In the genomic region with DNA sequence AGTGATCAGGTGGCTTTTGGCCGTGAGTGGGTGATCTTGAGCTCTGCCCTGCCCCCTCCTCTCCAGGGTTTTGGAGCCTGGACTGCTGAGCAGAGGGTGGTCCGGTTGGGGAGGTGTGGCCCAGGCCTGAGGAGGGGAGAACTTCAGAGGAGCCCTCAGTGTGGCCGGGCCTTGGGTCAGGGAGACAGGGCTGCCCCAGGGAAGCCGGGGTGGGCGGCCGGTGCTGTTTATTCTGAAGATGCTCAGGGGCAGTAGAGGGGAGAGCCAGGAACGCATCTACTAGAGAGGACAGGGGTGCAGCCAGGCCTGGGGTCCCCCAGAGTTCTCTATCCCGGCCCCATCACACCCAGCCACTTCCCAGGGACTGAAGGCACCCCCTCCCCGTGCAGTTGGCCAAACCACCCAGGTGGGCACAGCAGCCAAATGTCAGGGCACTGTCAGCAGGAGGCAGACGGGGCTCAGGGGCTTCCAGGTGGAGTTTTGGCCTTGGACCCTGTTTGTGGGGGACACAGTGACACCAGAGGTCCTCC, we compare ENCODE assay signal across 8 cellular contexts. TPM values are rescaled to one million over a fixed set of nuclear protein-coding genes. Genes with fewer than 3 reads are reported as not detected.
DNase-seq lines count a peak whose midpoint lies in the region; ATAC-seq lines count a peak whose summit lies in the region.

No MANE protein-coding gene starts in this region.

- H3K4me1 ChIP-seq in CD4-positive, alpha-beta memory T cell (ENCODE audit: insufficient read depth, low read length): peaks cover 7% of the 10 kb centered on the region
- peaks cover 9% of the 10 kb centered on the region for H3K4me1 ChIP-seq in adipocyte (ENCODE audit: control insufficient read depth, insufficient read depth, low read length)
- H3K4me1 ChIP-seq in naive thymus-derived CD4-positive, alpha-beta T cell (ENCODE audit: control insufficient read depth in 2 of 2, insufficient read depth in 2 of 2, low read length in 2 of 2): peaks cover 0 to 11% of the 10 kb centered on the region in 2 donors

- H3K9ac ChIP-seq in adipocyte (ENCODE audit: low read length): peak overlapping the region; percentile 64

- intact Hi-C loops in CD4-positive, alpha-beta memory T cell (cut with micrococcal nuclease): loop anchor here (1.0 kb wide), 1 partner anchor 104 kb away; no protein-coding TSS in a partner anchor
- intact Hi-C loops in naive thymus-derived CD4-positive, alpha-beta T cell (cut with micrococcal nuclease): loop anchor here (2.0 to 5.0 kb wide), 3 partner anchors 43 to 302 kb away; a partner anchor contains a TSS

- H3K9me3 Mint-ChIP-seq in CD4-positive, alpha-beta memory T cell: no peaks in the 10 kb centered on the region
- no peaks in the 10 kb centered on the region for H3K9me3 Mint-ChIP-seq in naive thymus-derived CD4-positive, alpha-beta T cell

- H3K4me3 ChIP-seq in CD4-positive, alpha-beta memory T cell (ENCODE audit: low read length in 2 of 2): no peak overlapping the region
- peak overlapping the region; percentile 47 for H3K4me3 ChIP-seq in Jurkat, Clone E6-1 (ENCODE audit: low read length)
- peak overlapping the region; percentile 70 for H3K4me3 ChIP-seq in adipocyte (ENCODE audit: low read length)
- no peak overlapping the region for H3K4me3 ChIP-seq in naive thymus-derived CD4-positive, alpha-beta T cell (ENCODE audit: low read length)

- H3K4me1 Mint-ChIP-seq in CD4-positive, alpha-beta memory T cell: peaks cover 4 to 15% (median 8%) of the 10 kb centered on the region in 4 donors
- H3K4me1 Mint-ChIP-seq in naive thymus-derived CD4-positive, alpha-beta T cell: peaks cover 0 to 13% (median 6%) of the 10 kb centered on the region in 7 donors

- DNase-seq in CD4-positive, alpha-beta memory T cell: no peak
- DNase-seq in Jurkat, Clone E6-1 (ENCODE audit: low read depth, low spot score): no peak
- DNase-seq in adipocyte (ENCODE audit: low read depth): no peak
- DNase-seq in naive thymus-derived CD4-positive, alpha-beta T cell: no peak
- no peak for DNase-seq in AML-193 (lab: John Stamatoyannopoulos, UW)
- no peak for DNase-seq in pons (ENCODE audit: low spot score)

- peaks cover 13% of the 10 kb centered on the region for H3K27me3 ChIP-seq in CD4-positive, alpha-beta memory T cell (ENCODE audit: insufficient read depth, low read length)
- H3K27me3 ChIP-seq in adipocyte (replicated peaks; ENCODE audit: control insufficient read depth, insufficient read depth, low read length): no peaks in the 10 kb centered on the region
- no peaks in the 10 kb centered on the region for H3K27me3 ChIP-seq in naive thymus-derived CD4-positive, alpha-beta T cell (ENCODE audit: control insufficient read depth in 2 of 2, insufficient read depth in 2 of 2, low read length in 2 of 2)

- no peak for ATAC-seq in naive thymus-derived CD4-positive, alpha-beta T cell
- ATAC-seq in GM19351 (IDR thresholded peaks at IDR 0.05; ENCODE audit: unreplicated experiment) (no peak), GM21390 (IDR thresholded peaks at IDR 0.05; ENCODE audit: unreplicated experiment) (no peak)

- H3K36me3 ChIP-seq in CD4-positive, alpha-beta memory T cell (ENCODE audit: insufficient read depth, low read length): no peaks in the 10 kb centered on the region
- H3K36me3 ChIP-seq in adipocyte (ENCODE audit: control insufficient read depth, insufficient read depth, low read length, severe bottlenecking): no peaks in the 10 kb centered on the region
- no peaks in the 10 kb centered on the region for H3K36me3 ChIP-seq in naive thymus-derived CD4-positive, alpha-beta T cell (ENCODE audit: control insufficient read depth in 2 of 3, insufficient read depth in 3 of 3, low read length in 3 of 3)

- peaks cover 11 to 12% of the 10 kb centered on the region in 2 donors for H3K27me3 Mint-ChIP-seq in CD4-positive, alpha-beta memory T cell
- peaks cover 9 to 31% (median 20%) of the 10 kb centered on the region in 5 donors for H3K27me3 Mint-ChIP-seq in naive thymus-derived CD4-positive, alpha-beta T cell

- no peak overlapping the region for H3K27ac ChIP-seq in CD4-positive, alpha-beta memory T cell (ENCODE audit: low read depth, low read length)
- H3K27ac ChIP-seq in naive thymus-derived CD4-positive, alpha-beta T cell (ENCODE audit: low read depth, low read length): no peak overlapping the region

- H3K27ac Mint-ChIP-seq in CD4-positive, alpha-beta memory T cell: no peak overlapping the region
- no peak overlapping the region for H3K27ac Mint-ChIP-seq in naive thymus-derived CD4-positive, alpha-beta T cell

- CTCF ChIA-PET in CD4-positive, alpha-beta memory T cell (lab: Charles Lee; ENCODE audit: partially characterized antibody): no interaction called here
- CTCF ChIA-PET in naive thymus-derived CD4-positive, alpha-beta T cell (lab: Charles Lee): interaction anchor here (1.7 kb wide), 1 partner anchor 301 kb away, joined by 3 read pairs; no protein-coding TSS in a partner anchor

- H3K4me3 Mint-ChIP-seq in CD4-positive, alpha-beta memory T cell: peak overlapping the region in 7 of 8 donors; percentile 29 to 80 (median 70)
- peak overlapping the region; percentile 54 to 79 (median 72) for H3K4me3 Mint-ChIP-seq in naive thymus-derived CD4-positive, alpha-beta T cell

- POLR2A ChIA-PET in CD4-positive, alpha-beta memory T cell (lab: Charles Lee; ENCODE audit: partially characterized antibody): no interaction called here
- POLR2A ChIA-PET in naive thymus-derived CD4-positive, alpha-beta T cell (lab: Charles Lee): no interaction called here

- no peaks in the 10 kb centered on the region for H3K9me3 ChIP-seq in CD4-positive, alpha-beta memory T cell (ENCODE audit: control insufficient read depth in 1 of 2, low read length in 2 of 2)
- no peaks in the 10 kb centered on the region for H3K9me3 ChIP-seq in adipocyte (ENCODE audit: control insufficient read depth, low read length)
- H3K9me3 ChIP-seq in naive thymus-derived CD4-positive, alpha-beta T cell (ENCODE audit: control insufficient read depth in 2 of 3, low read length in 3 of 3): no peaks in the 10 kb centered on the region

- no peaks in the 10 kb centered on the region for H3K36me3 Mint-ChIP-seq in CD4-positive, alpha-beta memory T cell
- H3K36me3 Mint-ChIP-seq in naive thymus-derived CD4-positive, alpha-beta T cell: peaks cover 0 to 2% (median 0%) of the 10 kb centered on the region in 5 donors

RNA-seq across cellular contexts. Expression of a gene that starts 1.0 kb away (rescaled TPM):
- total RNA-seq in CD4-positive, alpha-beta memory T cell: not detected
- polyA plus RNA-seq in CD4-positive, alpha-beta memory T cell: not detected
- 8.5 TPM for polyA plus RNA-seq in Jurkat, Clone E6-1 (2012; ENCODE audit: insufficient read depth, insufficient read length)
- under 1 TPM in 2 of 5 experiments, not detected in 3; 0.29 to 0.31 TPM for total RNA-seq in naive thymus-derived CD4-positive, alpha-beta T cell
- not detected for polyA plus RNA-seq in naive thymus-derived CD4-positive, alpha-beta T cell

RNA-seq across cellular contexts. Expression of a gene that starts 21.3 kb away (rescaled TPM):
- not detected for total RNA-seq in CD4-positive, alpha-beta memory T cell
- polyA plus RNA-seq in CD4-positive, alpha-beta memory T cell: not detected
- not detected for polyA plus RNA-seq in Jurkat, Clone E6-1 (2012; ENCODE audit: insufficient read depth, insufficient read length)
- total RNA-seq in naive thymus-derived CD4-positive, alpha-beta T cell: not detected
- not detected for polyA plus RNA-seq in naive thymus-derived CD4-positive, alpha-beta T cell

RNA-seq across cellular contexts. Expression of a gene that starts 43.8 kb away (rescaled TPM):
- 10 to 100 TPM; 78.2 to 87.8 TPM for total RNA-seq in CD4-positive, alpha-beta memory T cell
- polyA plus RNA-seq in CD4-positive, alpha-beta memory T cell: 10 to 100 TPM; 44.4 to 48.3 TPM
- 50.6 TPM for polyA plus RNA-seq in Jurkat, Clone E6-1 (2012; ENCODE audit: insufficient read depth, insufficient read length)
- 100 to 1,000 TPM in 2 of 5 experiments, 10 to 100 TPM in 3; 68.1 to 126 (median 90.9) TPM for total RNA-seq in naive thymus-derived CD4-positive, alpha-beta T cell
- polyA plus RNA-seq in naive thymus-derived CD4-positive, alpha-beta T cell: 10 to 100 TPM; 40.6 to 48.1 TPM

RNA-seq across cellular contexts. Expression of a gene that starts 59.6 kb away (rescaled TPM):
- total RNA-seq in CD4-positive, alpha-beta memory T cell: under 1 TPM; 0.28 to 0.41 TPM
- not detected for polyA plus RNA-seq in CD4-positive, alpha-beta memory T cell
- 1.1 TPM for polyA plus RNA-seq in Jurkat, Clone E6-1 (2012; ENCODE audit: insufficient read depth, insufficient read length)
- total RNA-seq in naive thymus-derived CD4-positive, alpha-beta T cell: under 1 TPM in 4 of 5 experiments, not detected in 1; 0.07 to 0.35 (median 0.31) TPM
- polyA plus RNA-seq in naive thymus-derived CD4-positive, alpha-beta T cell: not detected

Comparison
In these comparisons a context has a peak if more than half of its experiments do, and no peak if none do; other contexts are left out.
1. H3K4me3 ChIP-seq: peak in Jurkat, Clone E6-1 (single experiment) and adipocyte (single experiment); none in CD4-positive, alpha-beta memory T cell (0 of 2) and naive thymus-derived CD4-positive, alpha-beta T cell (single experiment).